In genomic region chr1:46466477-46467182, GRCh38 we compare ENCODE assay signal across 1 cellular context.
TF ChIP-seq lines count a peak whose summit lies in the region.

No MANE protein-coding gene starts in this region.

TF ChIP-seq in SK-N-SH, 30 proteins besides CTCF, POLR2A, EP300 and RAD21 (continued from another document):
- no peak for TF ChIP-seq FOSL2 (IDR thresholded peaks at IDR 0.05; ENCODE audit: borderline replicate concordance, low read depth)
- TF ChIP-seq RFX5 (IDR thresholded peaks at IDR 0.05; ENCODE audit: low read length) = no peak
- TF ChIP-seq POLR2AphosphoS5 (IDR thresholded peaks at IDR 0.05; ENCODE audit: low read depth, low read length) = no peak
- TF ChIP-seq RXRA (IDR thresholded peaks at IDR 0.05; ENCODE audit: borderline replicate concordance, low read depth) = no peak
- no peak for TF ChIP-seq RCOR1 (IDR thresholded peaks at IDR 0.05; ENCODE audit: low read length)
TF ChIP-seq in SK-N-SH: peak in this region for 0.
